20 cellular contexts compared by ENCODE assay signal in genomic region chr16:89946515-89946914, GRCh38.
"Had no signal": no experiment of that assay in that cellular context is flagged by ENCODE, and none has a peak within 500 bp of the region (broad histone marks: within the 10 kb centered on the region; RNA-seq: fewer than 3 reads in every experiment).

No MANE protein-coding gene starts in this region.

- H3K27ac Mint-ChIP-seq: activated CD8-positive, alpha-beta memory T cell treated with anti-CD3 and anti-CD28 coated beads, Interleukin-2, amount 10 ng/mL, durations not matched to agents 7 days and 5 days had no signal

- H3K4me1 ChIP-seq: parathyroid adenoma had no signal

- H3K36me3 Mint-ChIP-seq: activated CD8-positive, alpha-beta memory T cell treated with anti-CD3 and anti-CD28 coated beads, Interleukin-2, amount 10 ng/mL, durations not matched to agents 7 days and 5 days had no signal

- H3K9me3 ChIP-seq: esophagus squamous epithelium, mucosa of descending colon, tibial artery, vagina had no signal

- FAIRE-seq: endothelial cell of umbilical vein, keratinocyte had no signal

- DNase-seq: activated CD4-positive, alpha-beta T cell treated with anti-CD3 and anti-CD28 coated beads, Interleukin-2, amount 50 U/mL, for 4 hours; activated CD8-positive, alpha-beta memory T cell treated with anti-CD3 and anti-CD28 coated beads, Interleukin-2, amount 10 ng/mL, durations not matched to agents 7 days and 5 days; activated naive CD4-positive, alpha-beta T cell treated with anti-CD3 and anti-CD28 coated beads, Interleukin-2, amount 50 U/mL, for 16 hours; activated T-cell treated with anti-CD3 and anti-CD28 coated beads, Interleukin-2, amount 50 U/mL, for 1 hour; amniotic stem cell; caudate nucleus; cortex of kidney; effector CD8-positive, alpha-beta T cell; esophagus squamous epithelium; hippocampal formation; mammary epithelial cell; mucosa of descending colon; stimulated activated naive CD4-positive, alpha-beta T cell; SW 1271; tibial artery had no signal

- H3K9ac ChIP-seq: parathyroid adenoma had no signal

- H3K27me3 ChIP-seq: vagina had no signal

- H3K27ac ChIP-seq: esophagus squamous epithelium, parathyroid adenoma, tibial artery, vagina had no signal

- H2AFZ ChIP-seq: parathyroid adenoma had no signal

- H3K36me3 ChIP-seq: esophagus squamous epithelium, tibial artery, vagina had no signal

- H3K79me2 ChIP-seq: parathyroid adenoma had no signal

- H3K4me3 ChIP-seq: esophagus squamous epithelium, mucosa of descending colon, tibial artery, vagina had no signal

- ATAC-seq: activated CD8-positive, alpha-beta memory T cell treated with anti-CD3 and anti-CD28 coated beads, Interleukin-2, amount 10 ng/mL, durations not matched to agents 7 days and 5 days; left lobe of liver; mucosa of descending colon had no signal

- H3K4me3 Mint-ChIP-seq: activated CD8-positive, alpha-beta memory T cell treated with anti-CD3 and anti-CD28 coated beads, Interleukin-2, amount 10 ng/mL, durations not matched to agents 7 days and 5 days had no signal
